In genomic region chr13:20567881-20568528, GRCh38 we compare ENCODE assay signal across 8 cellular contexts. TPM values are rescaled to one million over a fixed set of nuclear protein-coding genes. Genes with fewer than 3 reads are reported as not detected.
DNase-seq lines count a peak whose midpoint lies in the region; ATAC-seq lines count a peak whose summit lies in the region.

No MANE protein-coding gene starts in this region.

- H3K36me3 Mint-ChIP-seq in activated T-helper 17 cell treated with anti-CD3 and anti-CD28 coated beads, Interleukin-2, amount 50 U/mL, for 72 hours (ENCODE audit: low read depth), result peaks cover 5% of the 10 kb centered on the region
- no peaks in the 10 kb centered on the region for H3K36me3 Mint-ChIP-seq in immature natural killer cell

- peak overlapping the region; percentile 93 for H3K4me3 Mint-ChIP-seq in activated T-helper 17 cell treated with anti-CD3 and anti-CD28 coated beads, Interleukin-2, amount 50 U/mL, for 72 hours
- peak overlapping the region; percentile 91 to 94 (median 93) for H3K4me3 Mint-ChIP-seq in immature natural killer cell
- H3K4me3 Mint-ChIP-seq in stimulated activated naive CD8-positive, alpha-beta T cell treated with anti-CD3 and anti-CD28 coated beads, Interleukin-15, amount 100 ng/mL, for 72 hours, result peak overlapping the region; percentile 93 to 94

- H3K27me3 Mint-ChIP-seq in activated T-helper 17 cell treated with anti-CD3 and anti-CD28 coated beads, Interleukin-2, amount 50 U/mL, for 72 hours, result no peaks in the 10 kb centered on the region
- H3K27me3 Mint-ChIP-seq in immature natural killer cell (ENCODE audit: low read depth in 3 of 3), result peaks cover 4 to 6% (median 5%) of the 10 kb centered on the region in 3 donors
- no peaks in the 10 kb centered on the region for H3K27me3 Mint-ChIP-seq in stimulated activated naive CD8-positive, alpha-beta T cell treated with anti-CD3 and anti-CD28 coated beads, Interleukin-15, amount 100 ng/mL, for 72 hours

- ATAC-seq in activated T-helper 17 cell treated with anti-CD3 and anti-CD28 coated beads, Interleukin-2, amount 50 U/mL, for 72 hours (replicated peaks), result no peak
- ATAC-seq in stimulated activated naive CD8-positive, alpha-beta T cell treated with anti-CD3 and anti-CD28 coated beads, Interleukin-15, amount 100 ng/mL, for 72 hours, result no peak

- peak overlapping the region; percentile 94 for H3K27ac Mint-ChIP-seq in activated T-helper 17 cell treated with anti-CD3 and anti-CD28 coated beads, Interleukin-2, amount 50 U/mL, for 72 hours
- H3K27ac Mint-ChIP-seq in immature natural killer cell, result peak overlapping the region; percentile 80 to 96 (median 92)
- peak overlapping the region; percentile 59 to 95 for H3K27ac Mint-ChIP-seq in stimulated activated naive CD8-positive, alpha-beta T cell treated with anti-CD3 and anti-CD28 coated beads, Interleukin-15, amount 100 ng/mL, for 72 hours

- peaks cover 6% of the 10 kb centered on the region for H3K4me1 Mint-ChIP-seq in activated T-helper 17 cell treated with anti-CD3 and anti-CD28 coated beads, Interleukin-2, amount 50 U/mL, for 72 hours
- H3K4me1 Mint-ChIP-seq in immature natural killer cell, result peaks cover 14 to 19% of the 10 kb centered on the region in 2 donors
- peaks cover 23% of the 10 kb centered on the region for H3K4me1 Mint-ChIP-seq in stimulated activated naive CD8-positive, alpha-beta T cell treated with anti-CD3 and anti-CD28 coated beads, Interleukin-15, amount 100 ng/mL, for 72 hours

- H3K9me3 Mint-ChIP-seq in activated T-helper 17 cell treated with anti-CD3 and anti-CD28 coated beads, Interleukin-2, amount 50 U/mL, for 72 hours, result no peaks in the 10 kb centered on the region
- H3K9me3 Mint-ChIP-seq in immature natural killer cell, result peaks cover 0 to 5% (median 0%) of the 10 kb centered on the region in 6 donors
- H3K9me3 Mint-ChIP-seq in stimulated activated naive CD8-positive, alpha-beta T cell treated with anti-CD3 and anti-CD28 coated beads, Interleukin-15, amount 100 ng/mL, for 72 hours, result peaks cover 12 to 14% of the 10 kb centered on the region in 2 donors

- DNase-seq in NCI-H1417 (lab: John Stamatoyannopoulos, UW) (peak in 2 of 3 experiments; percentile 14 to 17), NCI-H1417 treated with DMSO at 0.1 percent for 48 hours (lab: John Stamatoyannopoulos, UW) (no peak), immature natural killer cell (no peak), COR-L47 (lab: John Stamatoyannopoulos, UW) (no peak), NCI-H1105 treated with DMSO at 0.1 percent for 48 hours (lab: John Stamatoyannopoulos, UW) (no peak)
- no peak for DNase-seq in stimulated activated naive CD8-positive, alpha-beta T cell treated with anti-CD3 and anti-CD28 coated beads, Interleukin-15, amount 100 ng/mL, for 72 hours
- DNase-seq in effector CD4-positive, alpha-beta T cell, result no peak

RNA-seq across cellular contexts. Expression of gene IFT88, which starts 1.0 kb away (rescaled TPM):
- 1 to 10 TPM; 2.5 to 5.7 TPM for total RNA-seq in activated T-helper 17 cell treated with anti-CD3 and anti-CD28 coated beads, Interleukin-2, amount 50 U/mL, for 72 hours
- 1 to 10 TPM; 5.6 to 6.9 (median 6.2) TPM for polyA plus RNA-seq in immature natural killer cell

RNA-seq across cellular contexts. Expression of gene CRYL1, which starts 42.3 kb away (rescaled TPM):
- 10 to 100 TPM in 1 of 2 donors, 1 to 10 TPM in 1; 8.0 to 12.8 TPM for total RNA-seq in activated T-helper 17 cell treated with anti-CD3 and anti-CD28 coated beads, Interleukin-2, amount 50 U/mL, for 72 hours
- 10 to 100 TPM; 26.2 to 54.2 (median 30.1) TPM for polyA plus RNA-seq in immature natural killer cell

Comparison
In these comparisons a context has a peak if more than half of its experiments do, and no peak if none do; other contexts are left out.
1. DNase-seq: peak in NCI-H1417 (2 of 3); none in NCI-H1417 treated with DMSO at 0.1 percent for 48 hours (single experiment), immature natural killer cell (0 of 3), stimulated activated naive CD8-positive, alpha-beta T cell treated with anti-CD3 and anti-CD28 coated beads, Interleukin-15, amount 100 ng/mL, for 72 hours (0 of 2), COR-L47 (single experiment), effector CD4-positive, alpha-beta T cell (single experiment) and NCI-H1105 treated with DMSO at 0.1 percent for 48 hours (single experiment).
2. Peak in every context shown above with its lines, with median percentiles within 50 percentile points of each other: H3K27ac Mint-ChIP-seq and H3K4me3 Mint-ChIP-seq.